ENCODE assay signal across 8 cellular contexts in genomic region chr2:219452361-219453317, GRCh38. TPM values are rescaled to one million over a fixed set of nuclear protein-coding genes. Genes with fewer than 3 reads are reported as not detected.
DNase-seq lines count a peak whose midpoint lies in the region; ATAC-seq, FAIRE-seq and TF ChIP-seq lines count a peak whose summit lies in the region.

No MANE protein-coding gene starts in this region.

- H3K36me3 Mint-ChIP-seq in astrocyte (ENCODE audit: low read depth, unreplicated experiment): peaks cover 35% of the 10 kb centered on the region

- DNase-seq in HCT116 (ENCODE audit: low read depth, low spot score): peak; percentile 71
- peak; percentile 97 for DNase-seq in astrocyte (ENCODE audit: low read depth)
- peak; percentile 99 for DNase-seq in hepatic stellate cell (ENCODE audit: low spot score)
- DNase-seq in stromal cell of bone marrow (ENCODE audit: low read depth): peak; percentile 96
- no peak for DNase-seq in DMS153 (lab: John Stamatoyannopoulos, UW)
- DNase-seq in NCI-H2227 treated with DMSO at 0.1 percent for 48 hours (lab: John Stamatoyannopoulos, UW): no peak
- no peak for DNase-seq in cerebellar nuclear complex (lab: John Stamatoyannopoulos, UW)
- DNase-seq in activated effector memory CD4-positive, alpha-beta T cell treated with Interleukin-2 at 50 U/mL for 16 hours: no peak

- H3K9ac ChIP-seq in HCT116 (ENCODE audit: low read length) (peak overlapping the region; percentile 49), astrocyte (ENCODE audit: low read length) (peak overlapping the region; percentile 64)

- H3K27me3 ChIP-seq in HCT116 (ENCODE audit: insufficient read depth, low read length) (no peaks in the 10 kb centered on the region), astrocyte (ENCODE audit: insufficient read depth, low read length) (no peaks in the 10 kb centered on the region)

- H3K4me3 ChIP-seq in HCT116 (replicated peaks in 1 of 2; ENCODE audit: low read depth in 1 of 2, low read length in 2 of 2) (peak overlapping the region in 1 of 2 experiments; percentile 17; a peak in 2 of 4 replicates), astrocyte (ENCODE audit: insufficient read depth, low read depth, low read length) (peak overlapping the region; percentile 2)

- peak; percentile 95 for FAIRE-seq in astrocyte (lab: Jason Lieb, UNC)

- H3K79me2 ChIP-seq in HCT116 (ENCODE audit: insufficient read depth, low read length) (no peaks in the 10 kb centered on the region; the same call in 1 of the 2 replicates), astrocyte (ENCODE audit: insufficient read depth, low read length) (peaks cover 28% of the 10 kb centered on the region)

- H3K4me2 ChIP-seq in HCT116 (ENCODE audit: low read length) (peak overlapping the region; percentile 70), astrocyte (ENCODE audit: low read length) (peak overlapping the region; percentile 54)

- H3K27me3 Mint-ChIP-seq in astrocyte (ENCODE audit: low read depth, unreplicated experiment): no peaks in the 10 kb centered on the region

- H3K4me1 Mint-ChIP-seq in astrocyte (ENCODE audit: low read depth, unreplicated experiment): peaks cover 34% of the 10 kb centered on the region

- H3K9me3 ChIP-seq in HCT116 (ENCODE audit: control insufficient read depth in 1 of 2, insufficient read depth in 1 of 2, low read depth in 1 of 2, low read length in 2 of 2) (no peaks in the 10 kb centered on the region), astrocyte (ENCODE audit: insufficient read depth, low read depth, low read length) (no peaks in the 10 kb centered on the region)

- H3K4me1 ChIP-seq in HCT116 (ENCODE audit: control insufficient read depth in 1 of 2, insufficient read depth in 2 of 2, low read length in 2 of 2): peaks cover 26 to 50% of the 10 kb centered on the region in 2 experiments
- H3K4me1 ChIP-seq in astrocyte (ENCODE audit: insufficient read depth, low read length): peaks cover 41% of the 10 kb centered on the region

- 0 out of 4 replicates have a peak, but pooled peaks cover 0 to 4% of the 10 kb centered on the region in 2 experiments for H3K36me3 ChIP-seq in HCT116 (ENCODE audit: control insufficient read depth in 1 of 2, insufficient read depth in 2 of 2, low read length in 2 of 2)
- peaks cover 6% of the 10 kb centered on the region for H3K36me3 ChIP-seq in astrocyte (ENCODE audit: insufficient read depth, low read length)

- peak overlapping the region; percentile 60 for H3K4me3 Mint-ChIP-seq in astrocyte (ENCODE audit: unreplicated experiment)

- H3K9me3 Mint-ChIP-seq in astrocyte (ENCODE audit: unreplicated experiment): no peaks in the 10 kb centered on the region

- RAD21 ChIA-PET in HCT116 (lab: Charles Lee; ENCODE audit: low non-redundant PET in 1 of 2, low total read pairs in 2 of 2, uncharacterized antibody in 2 of 2, unreplicated experiment in 2 of 2): interaction anchor here in 1 of 2 experiments (0.7 kb wide), 1 partner anchor 85 kb away, joined by 3 read pairs; no protein-coding TSS in a partner anchor

- CTCF ChIA-PET in HCT116 (lab: Charles Lee): interaction anchor here (1.0 to 2.8 kb wide), 6 partner anchors 10 to 77 kb away, joined by 3 to 17 read pairs (median 6); partner anchors contain the start of gene SPEG

- peak overlapping the region; percentile 95 for H3K27ac Mint-ChIP-seq in astrocyte (ENCODE audit: unreplicated experiment)

- ATAC-seq in HCT116: peak; percentile 87

- TF ChIP-seq CTCF in HCT116 (IDR thresholded peaks at IDR 0.05 in 2 of 3, conservative IDR thresholded peaks at IDR 0.05 in 1 of 3; ENCODE audit: borderline replicate concordance in 1 of 3, insufficient read depth in 1 of 3, low read depth in 2 of 3, low read length in 2 of 3) (no peak), astrocyte (IDR thresholded peaks at IDR 0.05; ENCODE audit: insufficient read depth, low read depth, low read length) (no peak)

- intact Hi-C loops in HCT116 (cut with micrococcal nuclease): no loop called here

- POLR2A ChIA-PET in HCT116 (lab: Charles Lee): interaction anchor here (0.6 to 1.6 kb wide), 4 partner anchors 10 to 46 kb away, joined by 3 to 15 read pairs (median 4); partner anchors contain the start of gene GMPPA

- BruUV-seq in HCT116 (replicated peaks; lab: Mats Ljungman, UMichigan): no TSS peak

- TF ChIP-seq RAD21 in HCT116 (IDR thresholded peaks at IDR 0.05; ENCODE audit: low read depth): no peak

- peak overlapping the region; percentile 75 for H3K27ac ChIP-seq in HCT116 (ENCODE audit: low read depth, low read length)
- peak overlapping the region; percentile 83 for H3K27ac ChIP-seq in astrocyte (ENCODE audit: low read depth, low read length)

- no peaks in the 10 kb centered on the region for H3K9me2 ChIP-seq in HCT116 (ENCODE audit: insufficient read depth)

- TF ChIP-seq POLR2A in HCT116 (IDR thresholded peaks at IDR 0.05; ENCODE audit: borderline replicate concordance, extremely low read depth, insufficient read depth, insufficient read length): no peak

- H2AFZ ChIP-seq in HCT116 (ENCODE audit: low read depth, low read length, poor library complexity, severe bottlenecking) (no peak overlapping the region), astrocyte (ENCODE audit: low read depth, low read length) (no peak overlapping the region)

- H4K20me1 ChIP-seq in HCT116 (ENCODE audit: insufficient read depth) (no peaks in the 10 kb centered on the region), astrocyte (ENCODE audit: insufficient read depth, low read length) (no peaks in the 10 kb centered on the region)

TF ChIP-seq in HCT116, 20 proteins besides CTCF, POLR2A, EP300 and RAD21:
- TF ChIP-seq ATF3 (IDR thresholded peaks at IDR 0.05): no peak
- no peak for TF ChIP-seq CBX3 (IDR thresholded peaks at IDR 0.05; ENCODE audit: low read depth)
- peak; percentile 69 for TF ChIP-seq YY1 (IDR thresholded peaks at IDR 0.05; ENCODE audit: extremely low read depth, insufficient replicate concordance, low read depth, low read length)
- TF ChIP-seq TCF7L2 (IDR thresholded peaks at IDR 0.05; ENCODE audit: borderline replicate concordance, extremely low read depth, insufficient read depth, insufficient read length): peak; percentile 19
- TF ChIP-seq POLR2AphosphoS5 (IDR thresholded peaks at IDR 0.05; ENCODE audit: low read depth, low read length): peak; percentile 61

RNA-seq across cellular contexts. Expression of gene SPEG, which starts 18.0 kb away (rescaled TPM):
- total RNA-seq in HCT116 (2021; ENCODE audit: unreplicated experiment): 56.6 TPM
- 52.7 and 53.2 TPM in 2 replicates for polyA plus RNA-seq in HCT116 (2012)
- 71.2 and 76.1 TPM in 2 replicates for total RNA-seq in astrocyte

RNA-seq across cellular contexts. Expression of gene DES, which starts 34.5 kb away (rescaled TPM):
- total RNA-seq in HCT116 (2021; ENCODE audit: unreplicated experiment) (4.2 TPM), astrocyte (5.2 and 5.4 TPM in 2 replicates)
- polyA plus RNA-seq in HCT116 (2012): 5.4 and 7.3 TPM in 2 replicates

RNA-seq across cellular contexts. Expression of gene GMPPA, which starts 46.1 kb away (rescaled TPM):
- 71.8 TPM for total RNA-seq in HCT116 (2021; ENCODE audit: unreplicated experiment)
- 78.5 and 89.8 TPM in 2 replicates for polyA plus RNA-seq in HCT116 (2012)
- total RNA-seq in astrocyte: 49.5 and 55.3 TPM in 2 replicates

Comparison
In these comparisons a context has a peak if more than half of its experiments do, and no peak if none do; other contexts are left out.
1. DNase-seq: peak in HCT116 (single experiment), astrocyte (single experiment), hepatic stellate cell (single experiment) and stromal cell of bone marrow (single experiment); none in DMS153 (single experiment), NCI-H2227 treated with DMSO at 0.1 percent for 48 hours (single experiment), cerebellar nuclear complex (0 of 2) and activated effector memory CD4-positive, alpha-beta T cell treated with Interleukin-2 at 50 U/mL for 16 hours (single experiment).